In the genomic region with DNA sequence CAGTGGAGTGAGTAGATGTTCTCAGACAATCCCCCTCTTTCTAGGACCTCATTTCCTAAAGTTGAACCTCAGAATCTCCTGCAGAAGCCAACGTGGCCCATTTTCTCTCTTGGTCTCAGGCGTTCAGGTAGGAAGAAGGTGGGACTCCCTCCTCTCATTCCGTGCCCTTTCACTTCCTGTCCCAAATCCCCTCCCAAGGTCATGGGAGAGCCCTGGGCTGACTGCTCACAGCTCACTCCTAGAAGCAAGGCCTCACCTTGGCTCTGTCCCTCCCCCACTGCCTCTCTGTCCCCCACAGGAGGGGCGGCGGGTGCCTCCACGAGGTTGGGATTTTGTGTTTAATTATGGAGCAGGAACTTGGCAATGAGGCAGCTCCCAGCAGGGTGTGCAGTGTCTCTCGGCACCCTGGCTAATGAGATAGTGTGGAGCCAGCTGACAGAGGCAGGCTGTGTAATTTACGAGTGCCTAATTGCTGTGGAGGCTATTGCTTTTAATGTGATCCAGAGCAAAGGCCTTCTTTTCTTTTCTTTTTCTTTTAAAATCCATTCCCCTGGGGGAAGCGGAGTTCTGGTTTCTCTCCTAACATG, we compare ENCODE assay signal across 14 cellular contexts. TPM values are rescaled to one million over a fixed set of nuclear protein-coding genes. Genes with fewer than 3 reads are reported as not detected.
DNase-seq lines count a peak whose midpoint lies in the region; ATAC-seq, FAIRE-seq and TF ChIP-seq lines count a peak whose summit lies in the region.
"Had no signal": no experiment of that assay in that cellular context is flagged by ENCODE, and none has a peak within 500 bp of the region (broad histone marks: within the 10 kb centered on the region; RNA-seq: fewer than 3 reads in every experiment).

No MANE protein-coding gene starts in this region.

- H3K4me1 ChIP-seq in HEK293 (ENCODE audit: control insufficient read depth, insufficient read depth, low read length) = peaks cover 16% of the 10 kb centered on the region
- H3K4me1 ChIP-seq in Caco-2 = no peaks in the 10 kb centered on the region

- peak; percentile 89 for DNase-seq in NCI-H2171 treated with DMSO at 0.1 percent for 48 hours (lab: John Stamatoyannopoulos, UW)
- peak; percentile 73 for DNase-seq in retina
- no peak for DNase-seq in AML-193 (lab: John Stamatoyannopoulos, UW)
- no peak for DNase-seq in GM12891 (ENCODE audit: insufficient read length, low spot score)
- no peak for DNase-seq in Caco-2
- DNase-seq: kidney; occipital lobe; stimulated activated CD4-positive, alpha-beta T cell treated with anti-CD3 and anti-CD28 coated beads, Interleukin-4, amount 100 ng/mL, for 24 hours had no signal

- no peaks in the 10 kb centered on the region for H3K9me3 Mint-ChIP-seq in Caco-2 (ENCODE audit: unreplicated experiment)

- intact Hi-C loops in Caco-2 (cut with micrococcal nuclease; ENCODE audit: unreplicated experiment) = no loop called here

- peaks cover 4% of the 10 kb centered on the region for H3K27me3 Mint-ChIP-seq in Caco-2 (ENCODE audit: insufficient read depth, unreplicated experiment)

- POLR2A ChIA-PET in HEK293 (lab: Yijun Ruan, JAX) = interaction anchor here (0.9 kb wide), 1 partner anchor 9 kb away, joined by 3 read pairs; a partner anchor contains a TSS
- POLR2A ChIA-PET in Caco-2 (lab: Charles Lee) = interaction anchor here (0.6 kb wide), 1 partner anchor 354 kb away, joined by 4 read pairs; no protein-coding TSS in a partner anchor

- TF ChIP-seq CTCF in HEK293 (tag by site-specific recombination; IDR thresholded peaks at IDR 0.05) (peak; percentile 20; the same call in 1 of the 2 replicates), Caco-2 (IDR thresholded peaks at IDR 0.05; ENCODE audit: insufficient read depth in 1 of 2, low read depth in 1 of 2, low read length in 1 of 2, severe bottlenecking in 1 of 2, unreplicated experiment in 1 of 2) (no peak)

- H3K27ac Mint-ChIP-seq in Caco-2 (ENCODE audit: unreplicated experiment) = no peak overlapping the region

- no peak for FAIRE-seq in GM12891 (lab: Jason Lieb, UNC)
- FAIRE-seq: GM18507, kidney had no signal

- TF ChIP-seq POLR2A in GM12891 (IDR thresholded peaks at IDR 0.05; ENCODE audit: low read depth, low read length) = no peak

- H3K9me3 ChIP-seq in HEK293 (ENCODE audit: control insufficient read depth, insufficient read depth, low read depth, low read length) (no peaks in the 10 kb centered on the region), Caco-2 (no peaks in the 10 kb centered on the region)

- CTCF ChIA-PET in HEK293 (lab: Yijun Ruan, JAX) (interaction anchor here (0.6 to 19.2 kb wide), 5 partner anchors 9 to 179 kb away, joined by 3 to 459 read pairs (median 17); no protein-coding TSS in a partner anchor), Caco-2 (lab: Charles Lee) (interaction anchor here (0.8 to 1.6 kb wide), 2 partner anchors 10 to 29 kb away, joined by 4 to 7 read pairs; no protein-coding TSS in a partner anchor)

- no peaks in the 10 kb centered on the region for H3K4me1 Mint-ChIP-seq in Caco-2 (ENCODE audit: low read depth, unreplicated experiment)

- no peaks in the 10 kb centered on the region for H3K36me3 Mint-ChIP-seq in Caco-2 (ENCODE audit: insufficient read depth, unreplicated experiment)

- H3K4me3 ChIP-seq in HEK293 (ENCODE audit: low read depth, low read length) = no peak overlapping the region
- no peak overlapping the region for H3K4me3 ChIP-seq in Caco-2 (ENCODE audit: low read depth, low read length)

- ATAC-seq in HG02870 (IDR thresholded peaks at IDR 0.05; ENCODE audit: unreplicated experiment) = no peak

- H3K4me3 Mint-ChIP-seq in Caco-2 (ENCODE audit: unreplicated experiment) = no peak overlapping the region

- peak overlapping the region; percentile 70 for H3K27ac ChIP-seq in HEK293 (ENCODE audit: extremely low read depth, low read depth, low read length)
- H3K27ac ChIP-seq in cingulate gyrus (ENCODE audit: low read depth, low read length) = peak overlapping the region; percentile 47

- BruUV-seq in Caco-2 (replicated peaks; lab: Mats Ljungman, UMichigan) = no TSS peak

- no peaks in the 10 kb centered on the region for H3K36me3 ChIP-seq in HEK293 (ENCODE audit: control insufficient read depth in 2 of 2, insufficient read depth in 1 of 2, low read length in 2 of 2)
- no peaks in the 10 kb centered on the region for H3K36me3 ChIP-seq in Caco-2 (ENCODE audit: control insufficient read depth, insufficient read depth, low read length)

- H3K27me3 ChIP-seq in Caco-2 (replicated peaks; ENCODE audit: control insufficient read depth, insufficient read depth, low read length) = no peaks in the 10 kb centered on the region; the same call in 1 of the 2 replicates

TF ChIP-seq in HEK293, 187 proteins besides CTCF, POLR2A, EP300 and RAD21 (continues in another document):
- no peak for TF ChIP-seq ZNF654 (tag by site-specific recombination; IDR thresholded peaks at IDR 0.05; ENCODE audit: low read depth)
- TF ChIP-seq, protein P1, sequence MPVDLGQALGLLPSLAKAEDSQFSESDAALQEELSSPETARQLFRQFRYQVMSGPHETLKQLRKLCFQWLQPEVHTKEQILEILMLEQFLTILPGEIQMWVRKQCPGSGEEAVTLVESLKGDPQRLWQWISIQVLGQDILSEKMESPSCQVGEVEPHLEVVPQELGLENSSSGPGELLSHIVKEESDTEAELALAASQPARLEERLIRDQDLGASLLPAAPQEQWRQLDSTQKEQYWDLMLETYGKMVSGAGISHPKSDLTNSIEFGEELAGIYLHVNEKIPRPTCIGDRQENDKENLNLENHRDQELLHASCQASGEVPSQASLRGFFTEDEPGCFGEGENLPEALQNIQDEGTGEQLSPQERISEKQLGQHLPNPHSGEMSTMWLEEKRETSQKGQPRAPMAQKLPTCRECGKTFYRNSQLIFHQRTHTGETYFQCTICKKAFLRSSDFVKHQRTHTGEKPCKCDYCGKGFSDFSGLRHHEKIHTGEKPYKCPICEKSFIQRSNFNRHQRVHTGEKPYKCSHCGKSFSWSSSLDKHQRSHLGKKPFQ (tag by site-specific recombination; IDR thresholded peaks at IDR 0.05) = peak; percentile 82; the same call in 1 of the 2 replicates
- TF ChIP-seq, protein P2, sequence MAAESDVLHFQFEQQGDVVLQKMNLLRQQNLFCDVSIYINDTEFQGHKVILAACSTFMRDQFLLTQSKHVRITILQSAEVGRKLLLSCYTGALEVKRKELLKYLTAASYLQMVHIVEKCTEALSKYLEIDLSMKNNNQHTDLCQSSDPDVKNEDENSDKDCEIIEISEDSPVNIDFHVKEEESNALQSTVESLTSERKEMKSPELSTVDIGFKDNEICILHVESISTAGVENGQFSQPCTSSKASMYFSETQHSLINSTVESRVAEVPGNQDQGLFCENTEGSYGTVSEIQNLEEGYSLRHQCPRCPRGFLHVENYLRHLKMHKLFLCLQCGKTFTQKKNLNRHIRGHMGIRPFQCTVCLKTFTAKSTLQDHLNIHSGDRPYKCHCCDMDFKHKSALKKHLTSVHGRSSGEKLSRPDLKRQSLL (tag by site-specific recombination; IDR thresholded peaks at IDR 0.05) = peak; percentile 88
- TF ChIP-seq ZNF335 (tag by site-specific recombination; conservative IDR thresholded peaks at IDR 0.05) = 0 out of 2 replicates have a peak, but pooled peaks have one; percentile 22

TF ChIP-seq in GM12891, 5 proteins besides CTCF, POLR2A, EP300 and RAD21:
- TF ChIP-seq TAF1 (IDR thresholded peaks at IDR 0.05; ENCODE audit: low read depth, low read length) (no peak), POU2F2 (IDR thresholded peaks at IDR 0.05; ENCODE audit: low read depth, low read length) (no peak), POLR2AphosphoS5 (IDR thresholded peaks at IDR 0.05; ENCODE audit: low read depth, low read length) (no peak), PAX5 (IDR thresholded peaks at IDR 0.05; ENCODE audit: insufficient read depth, low read length, severe bottlenecking) (no peak), SPI1 (IDR thresholded peaks at IDR 0.05; ENCODE audit: low read depth, low read length) (no peak)

RNA-seq across cellular contexts. Expression of a gene that starts 9.1 kb away (rescaled TPM):
- 0.15 TPM for polyA plus RNA-seq in GM12891 (2012; ENCODE audit: low read depth, missing spikeins)
- total RNA-seq in Caco-2 (2022) = 17.0 and 18.5 TPM in 2 replicates

RNA-seq across cellular contexts. Expression of a gene that starts 39.5 kb away (rescaled TPM):
- polyA plus RNA-seq in GM12891 (2012; ENCODE audit: low read depth, missing spikeins) = not detected
- total RNA-seq in Caco-2 (2022) = 0.21 and 0.34 TPM in 2 replicates
- total RNA-seq: RPMI7951, subcutaneous adipose tissue had no signal

Comparison
In these comparisons a context has a peak if more than half of its experiments do, and no peak if none do; other contexts are left out.
1. DNase-seq: peak in NCI-H2171 treated with DMSO at 0.1 percent for 48 hours (single experiment) and retina (single experiment); none in AML-193 (0 of 2), GM12891 (single experiment) and Caco-2 (0 of 2).